In the genomic region with DNA sequence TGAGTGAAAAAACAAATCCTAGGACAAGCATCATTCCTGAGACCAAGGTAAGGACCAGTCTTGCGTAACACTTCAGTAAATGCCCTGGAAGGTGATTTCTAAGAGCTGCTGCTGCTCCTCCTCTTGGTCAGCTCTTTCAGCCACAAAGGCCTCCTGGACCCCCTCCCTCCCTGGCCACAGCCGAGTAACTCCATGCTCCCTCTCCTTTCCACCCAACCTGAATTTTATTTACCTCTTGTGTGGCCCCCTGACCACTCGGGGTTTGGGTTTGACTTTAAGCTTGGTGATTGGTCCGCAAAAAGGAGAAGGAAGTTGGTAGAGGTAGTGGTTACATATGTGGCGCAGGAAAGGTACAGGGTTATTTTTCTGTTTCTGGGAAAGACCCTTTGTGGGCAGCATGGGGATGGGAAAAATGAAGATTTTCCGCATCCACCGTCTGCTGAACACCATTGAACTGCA, we compare ENCODE assay signal across 29 cellular contexts. TPM values are rescaled to one million over a fixed set of nuclear protein-coding genes. Genes with fewer than 3 reads are reported as not detected.
DNase-seq lines count a peak whose midpoint lies in the region; ATAC-seq, FAIRE-seq and TF ChIP-seq lines count a peak whose summit lies in the region.
"Had no signal": no experiment of that assay in that cellular context is flagged by ENCODE, and none has a peak within 500 bp of the region (broad histone marks: within the 10 kb centered on the region; RNA-seq: fewer than 3 reads in every experiment).

No MANE protein-coding gene starts in this region.

- no peaks in the 10 kb centered on the region for H3K4me1 Mint-ChIP-seq in chondrocyte (ENCODE audit: low read depth)
- H3K4me1 Mint-ChIP-seq: activated CD4-positive, alpha-beta T cell treated with anti-CD3 and anti-CD28 coated beads for 36 hours; activated T-helper 17 cell treated with anti-CD3 and anti-CD28 coated beads, Interleukin-2, amount 50 U/mL, for 72 hours had no signal

- H3K27ac ChIP-seq in A549, result no peak overlapping the region
- H3K27ac ChIP-seq: cardiac muscle cell, dorsolateral prefrontal cortex, epithelial cell of prostate, SK-N-MC, thyroid gland had no signal

- DNase-seq in A549 (ENCODE audit: low read depth in 1 of 2, low spot score in 1 of 2), result no peak
- DNase-seq in GM13977 (ENCODE audit: low spot score), result peak; percentile 73
- peak; percentile 33 for DNase-seq in chondrocyte (ENCODE audit: low spot score)
- DNase-seq in NCI-H446 treated with DMSO at 0.1 percent for 48 hours (lab: John Stamatoyannopoulos, UW), result no peak
- no peak for DNase-seq in NCI-H446 (lab: John Stamatoyannopoulos, UW)
- DNase-seq: ACHN; activated CD4-positive, alpha-beta T cell treated with anti-CD3 and anti-CD28 coated beads for 36 hours; activated CD8-positive, alpha-beta memory T cell treated with anti-CD3 and anti-CD28 coated beads, Interleukin-2, amount 10 ng/mL, durations not matched to agents 7 days and 5 days; DMS79 treated with DMSO at 0.1 percent for 48 hours; dorsolateral prefrontal cortex; foreskin melanocyte; GM23248; NCI-H1092; NCI-H2171; NCI-H774; stimulated activated CD4-positive, alpha-beta T cell treated with anti-CD3 and anti-CD28 coated beads, Interleukin-15, amount 100 ng/mL, for 24 hours; stimulated activated naive CD4-positive, alpha-beta T cell; T-helper 9 cell; thyroid gland had no signal

- H3K4me2 ChIP-seq in A549, result no peak overlapping the region

- in situ Hi-C loops in GM13977 (cut with MboI; ENCODE audit: low pct_unique_long_range_greater_than_20kb, low sequenced_read_pairs, unreplicated experiment), result no loop called here

- H3K27me3 Mint-ChIP-seq in chondrocyte (ENCODE audit: low read depth), result no peaks in the 10 kb centered on the region

- no peak for TF ChIP-seq POLR2A in A549 (IDR thresholded peaks at IDR 0.05; ENCODE audit: low read length)

- POLR2A ChIA-PET in A549 (lab: Yijun Ruan, JAX), result interaction anchor here (1.6 kb wide), 1 partner anchor 9 kb away, joined by 6 read pairs; the partner anchor contains the start of genes AUP1 and HTRA2

- no peak for TF ChIP-seq CTCF in A549 (IDR thresholded peaks at IDR 0.05)
- no peak for TF ChIP-seq CTCF in GM13977 (IDR thresholded peaks at IDR 0.05; ENCODE audit: extremely low read depth, insufficient read depth, missing control alignments)
- no peak for TF ChIP-seq CTCF in chondrocyte (IDR thresholded peaks at IDR 0.05)

- no peaks in the 10 kb centered on the region for H3K9me3 ChIP-seq in A549
- H3K9me3 ChIP-seq: thyroid gland had no signal

- no peak overlapping the region for H3K4me3 ChIP-seq in A549
- H3K4me3 ChIP-seq: cardiac muscle cell, dorsolateral prefrontal cortex, GM23248, SK-N-MC, thyroid gland had no signal

- 71% methylated on average over 7 of the region's 7 CpGs for WGBS in A549 (ENCODE audit: missing lambda C conversion rate)

- FAIRE-seq in A549 (lab: Jason Lieb, UNC), result no peak

- no peak overlapping the region for H3K27ac Mint-ChIP-seq in chondrocyte (ENCODE audit: unreplicated experiment)
- H3K27ac Mint-ChIP-seq: activated CD4-positive, alpha-beta T cell treated with anti-CD3 and anti-CD28 coated beads for 36 hours; activated CD8-positive, alpha-beta memory T cell treated with anti-CD3 and anti-CD28 coated beads, Interleukin-2, amount 10 ng/mL, durations not matched to agents 7 days and 5 days; activated T-helper 17 cell treated with anti-CD3 and anti-CD28 coated beads, Interleukin-2, amount 50 U/mL, for 72 hours; CD8-positive, alpha-beta T cell had no signal

- H3K4me1 ChIP-seq in A549, result no peaks in the 10 kb centered on the region

- H3K4me3 Mint-ChIP-seq in chondrocyte (ENCODE audit: unreplicated experiment), result no peak overlapping the region
- H3K4me3 Mint-ChIP-seq: activated CD4-positive, alpha-beta T cell treated with anti-CD3 and anti-CD28 coated beads for 36 hours; activated CD8-positive, alpha-beta memory T cell treated with anti-CD3 and anti-CD28 coated beads, Interleukin-2, amount 10 ng/mL, durations not matched to agents 7 days and 5 days; activated T-helper 17 cell treated with anti-CD3 and anti-CD28 coated beads, Interleukin-2, amount 50 U/mL, for 72 hours; CD8-positive, alpha-beta T cell had no signal

- ATAC-seq in A549 (no peak), HG03565 (IDR thresholded peaks at IDR 0.05; ENCODE audit: unreplicated experiment) (peak; percentile 59), HG03196 (IDR thresholded peaks at IDR 0.05; ENCODE audit: unreplicated experiment) (no peak), GM18511 (IDR thresholded peaks at IDR 0.05; ENCODE audit: unreplicated experiment) (no peak)
- ATAC-seq: activated CD4-positive, alpha-beta T cell treated with anti-CD3 and anti-CD28 coated beads for 36 hours; activated CD8-positive, alpha-beta memory T cell treated with anti-CD3 and anti-CD28 coated beads, Interleukin-2, amount 10 ng/mL, durations not matched to agents 7 days and 5 days; activated T-helper 17 cell treated with anti-CD3 and anti-CD28 coated beads, Interleukin-2, amount 50 U/mL, for 72 hours; CD8-positive, alpha-beta T cell; Panc1 had no signal

- H3K9me3 Mint-ChIP-seq in chondrocyte (ENCODE audit: low read depth), result no peaks in the 10 kb centered on the region
- H3K9me3 Mint-ChIP-seq: activated T-helper 17 cell treated with anti-CD3 and anti-CD28 coated beads, Interleukin-2, amount 50 U/mL, for 72 hours; CD8-positive, alpha-beta T cell had no signal

- peaks cover 17% of the 10 kb centered on the region for H3K36me3 Mint-ChIP-seq in chondrocyte (ENCODE audit: low read depth)

- CTCF ChIA-PET in A549 (lab: Yijun Ruan, JAX), result interaction anchor here (0.6 to 3.4 kb wide), 6 partner anchors 9 to 57 kb away, joined by 3 to 18 read pairs (median 5); partner anchors contain the start of genes AUP1, CCDC142, DQX1 and HTRA2

- no peak for TF ChIP-seq RAD21 in A549 (conservative IDR thresholded peaks at IDR 0.05 in 1 of 2, IDR thresholded peaks at IDR 0.05 in 1 of 2)

- TF ChIP-seq EP300 in A549 (IDR thresholded peaks at IDR 0.05), result no peak

TF ChIP-seq in A549, 52 proteins besides CTCF, POLR2A, EP300 and RAD21:
- no peak for TF ChIP-seq HDAC2 (IDR thresholded peaks at IDR 0.05)
- no peak for TF ChIP-seq TP53 (CRISPR knock-in tag; IDR thresholded peaks at IDR 0.05)
- peak; percentile 20 to 73; a peak in 3 of 4 replicates for TF ChIP-seq CEBPB (IDR thresholded peaks at IDR 0.05)
- TF ChIP-seq, protein P1, sequence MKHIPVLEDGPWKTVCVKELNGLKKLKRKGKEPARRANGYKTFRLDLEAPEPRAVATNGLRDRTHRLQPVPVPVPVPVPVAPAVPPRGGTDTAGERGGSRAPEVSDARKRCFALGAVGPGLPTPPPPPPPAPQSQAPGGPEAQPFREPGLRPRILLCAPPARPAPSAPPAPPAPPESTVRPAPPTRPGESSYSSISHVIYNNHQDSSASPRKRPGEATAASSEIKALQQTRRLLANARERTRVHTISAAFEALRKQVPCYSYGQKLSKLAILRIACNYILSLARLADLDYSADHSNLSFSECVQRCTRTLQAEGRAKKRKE (CRISPR knock-in tag; IDR thresholded peaks at IDR 0.05; ENCODE audit: low read depth), result no peak

RNA-seq across cellular contexts. Expression of gene HTRA2, which starts 9.2 kb away (rescaled TPM):
- polyA plus RNA-seq in A549 (2011; rRNA removed) (28.7 and 33.7 TPM in 2 replicates), A549 (2017; fragmentation: RNase III; extraction: RNeasy Plus Mini Kit Qiagen cat#74134 plus additional on column Dnase treatment) (33.6 to 36.5 TPM (median 34.0 TPM) in 3 replicates)
- polyA plus RNA-seq in A549 (2012; cell fraction: cytosol; rRNA removed), result 58.3 and 59.8 TPM in 2 replicates
- polyA plus RNA-seq in A549 (2012; cell fraction: nucleus; rRNA removed), result 77.1 and 87.8 TPM in 2 replicates
- 36.0 and 41.3 TPM in 2 replicates for polyA minus RNA-seq in A549 (2011; rRNA and poly(A)+ RNA removed)
- total RNA-seq in chondrocyte, result 23.8 to 31.2 TPM (median 24.2 TPM) in 3 replicates

RNA-seq across cellular contexts. Expression of gene AUP1, which starts 9.4 kb away (rescaled TPM):
- 129 and 181 TPM in 2 replicates for polyA plus RNA-seq in A549 (2011; rRNA removed)
- polyA plus RNA-seq in A549 (2012; cell fraction: cytosol; rRNA removed), result 262 and 310 TPM in 2 replicates
- polyA plus RNA-seq in A549 (2012; cell fraction: nucleus; rRNA removed), result 733 and 769 TPM in 2 replicates
- 160 to 164 TPM (median 163 TPM) in 3 replicates for polyA plus RNA-seq in A549 (2017; fragmentation: RNase III; extraction: RNeasy Plus Mini Kit Qiagen cat#74134 plus additional on column Dnase treatment)
- polyA minus RNA-seq in A549 (2011; rRNA and poly(A)+ RNA removed), result 182 and 216 TPM in 2 replicates
- 76.8 to 94.3 TPM (median 79.8 TPM) in 3 replicates for total RNA-seq in chondrocyte

RNA-seq across cellular contexts. Expression of gene DQX1, which starts 12.9 kb away (rescaled TPM):
- polyA plus RNA-seq in A549 (2011; rRNA removed) (0.39 and 0.42 TPM in 2 replicates), A549 (2017; fragmentation: RNase III; extraction: RNeasy Plus Mini Kit Qiagen cat#74134 plus additional on column Dnase treatment) (0.09 to 0.21 TPM (median 0.15 TPM) in 3 replicates)
- 0.25 and 0.27 TPM in 2 replicates for polyA plus RNA-seq in A549 (2012; cell fraction: cytosol; rRNA removed)
- 1.8 and 2.2 TPM in 2 replicates for polyA plus RNA-seq in A549 (2012; cell fraction: nucleus; rRNA removed)
- polyA minus RNA-seq in A549 (2011; rRNA and poly(A)+ RNA removed), result 0.21 and 0.63 TPM in 2 replicates
- total RNA-seq in chondrocyte, result 0.34 TPM in 1 of 3 replicates, not detected in the others
- total RNA-seq: GM23248, mononuclear cell, thyroid gland had no signal
- polyA plus RNA-seq: GM23248 had no signal

RNA-seq across cellular contexts. Expression of gene LOXL3, which starts 14.8 kb away (rescaled TPM):
- polyA plus RNA-seq in A549 (2011; rRNA removed) (0.30 and 0.40 TPM in 2 replicates), A549 (2017; fragmentation: RNase III; extraction: RNeasy Plus Mini Kit Qiagen cat#74134 plus additional on column Dnase treatment) (0.27 to 0.53 TPM (median 0.31 TPM) in 3 replicates)
- 0.39 and 0.41 TPM in 2 replicates for polyA plus RNA-seq in A549 (2012; cell fraction: cytosol; rRNA removed)
- polyA plus RNA-seq in A549 (2012; cell fraction: nucleus; rRNA removed), result 0.64 and 1.3 TPM in 2 replicates
- 0.33 and 1.0 TPM in 2 replicates for polyA minus RNA-seq in A549 (2011; rRNA and poly(A)+ RNA removed)
- 107 to 112 TPM (median 109 TPM) in 3 replicates for total RNA-seq in chondrocyte
- total RNA-seq: CD8-positive, alpha-beta T cell had no signal

RNA-seq across cellular contexts. Expression of gene DOK1, which starts 15.6 kb away (rescaled TPM):
- polyA plus RNA-seq in A549 (2011; rRNA removed), result 3.7 and 4.0 TPM in 2 replicates
- 4.3 and 5.2 TPM in 2 replicates for polyA plus RNA-seq in A549 (2012; cell fraction: cytosol; rRNA removed)
- 9.4 and 10.4 TPM in 2 replicates for polyA plus RNA-seq in A549 (2012; cell fraction: nucleus; rRNA removed)
- polyA plus RNA-seq in A549 (2017; fragmentation: RNase III; extraction: RNeasy Plus Mini Kit Qiagen cat#74134 plus additional on column Dnase treatment), result 3.2 to 5.1 TPM (median 5.0 TPM) in 3 replicates
- 4.5 and 4.9 TPM in 2 replicates for polyA minus RNA-seq in A549 (2011; rRNA and poly(A)+ RNA removed)
- total RNA-seq in chondrocyte, result 33.6 to 46.0 TPM (median 44.4 TPM) in 3 replicates

Comparison
In these comparisons a context has a peak if more than half of its experiments do, and no peak if none do; other contexts are left out.
1. DNase-seq: peak in GM13977 (single experiment) and chondrocyte (single experiment); none in A549 (0 of 2), NCI-H446 treated with DMSO at 0.1 percent for 48 hours (single experiment) and NCI-H446 (0 of 2).